In genomic region chr6:160028487-160029275, GRCh38 we compare ENCODE assay signal across 1 cellular context.
TF ChIP-seq lines count a peak whose summit lies in the region.

No MANE protein-coding gene starts in this region.

TF ChIP-seq in WTC11, 78 proteins besides CTCF, POLR2A, EP300 and RAD21 (continued from another document):
- TF ChIP-seq FOXP4 (CRISPR knock-in tag; IDR thresholded peaks at IDR 0.05) (no peak), ZNF671 (CRISPR knock-in tag; IDR thresholded peaks at IDR 0.05) (no peak), JUN (CRISPR knock-in tag; IDR thresholded peaks at IDR 0.05) (no peak), PRDM15 (CRISPR knock-in tag; IDR thresholded peaks at IDR 0.05) (no peak), GABPB1 (CRISPR knock-in tag; IDR thresholded peaks at IDR 0.05) (no peak), ZNF532 (CRISPR knock-in tag; IDR thresholded peaks at IDR 0.05; ENCODE audit: borderline replicate concordance) (no peak)
